ENCODE assay signal across 33 cellular contexts in the genomic region with DNA sequence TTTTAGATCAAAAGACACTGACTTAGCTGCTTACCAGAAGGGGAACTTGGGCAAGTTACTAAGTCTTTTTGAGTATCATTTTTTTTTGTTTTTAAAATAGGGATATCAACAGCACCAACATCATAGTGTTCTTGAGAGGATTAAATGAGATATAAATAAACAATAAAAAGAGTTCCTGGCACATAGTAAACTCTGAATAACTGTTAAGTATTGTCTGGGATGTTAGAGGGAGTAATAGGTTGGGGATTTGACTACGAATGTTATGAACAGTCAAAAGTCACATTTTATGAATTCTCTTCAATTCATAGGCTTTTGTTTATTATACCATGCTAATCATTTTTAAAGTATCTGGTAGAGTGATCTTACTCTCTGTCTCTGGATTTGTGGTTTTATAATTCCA.
"Had no signal": no experiment of that assay in that cellular context is flagged by ENCODE, and none has a peak within 500 bp of the region (broad histone marks: within the 10 kb centered on the region; RNA-seq: fewer than 3 reads in every experiment).

No MANE protein-coding gene starts in this region.

- H3K36me3 ChIP-seq: breast epithelium, cardiac muscle cell, colonic mucosa, gastrocnemius medialis, heart right ventricle, WERI-Rb-1 had no signal

- H3K9me3 Mint-ChIP-seq: activated CD8-positive, alpha-beta T cell treated with anti-CD3 and anti-CD28 coated beads for 36 hours; activated T-cell treated with anti-CD3 and anti-CD28 coated beads, Interleukin-2, amount 50 U/mL, for 4 hours; activated T-helper 17 cell treated with anti-CD3 and anti-CD28 coated beads, Interleukin-2, amount 50 U/mL, for 72 hours; T-helper 2 cell treated with Interferon-gamma antibody and Interleukin-4, amounts not matched to agents 5 μg/mL and 100 μg/mL, for 36 hours had no signal

- FAIRE-seq: endothelial cell of umbilical vein had no signal

- H3K4me3 ChIP-seq: breast epithelium, cardiac muscle cell, colonic mucosa, gastrocnemius medialis, heart right ventricle, hepatocyte had no signal

- H3K4me1 Mint-ChIP-seq: activated T-helper 17 cell treated with anti-CD3 and anti-CD28 coated beads, Interleukin-2, amount 50 U/mL, for 72 hours had no signal

- H3K27me3 ChIP-seq: breast epithelium, cardiac muscle cell, colonic mucosa, foreskin keratinocyte, gastrocnemius medialis, heart right ventricle, hepatocyte had no signal

- DNase-seq: activated CD4-positive, alpha-beta T cell treated with anti-CD3 and anti-CD28 coated beads for 1 hour; activated CD4-positive, alpha-beta T cell treated with anti-CD3 and anti-CD28 coated beads for 4 hours; activated CD4-positive, alpha-beta T cell treated with anti-CD3 and anti-CD28 coated beads, Interleukin-2, amount 50 U/mL, for 1 hour; activated CD4-positive, alpha-beta T cell treated with anti-CD3 and anti-CD28 coated beads, Interleukin-2, amount 50 U/mL, for 48 hours; activated CD8-positive, alpha-beta memory T cell treated with anti-CD3 and anti-CD28 coated beads for 24 hours; activated CD8-positive, alpha-beta T cell treated with anti-CD3 and anti-CD28 coated beads for 36 hours; activated effector memory CD4-positive, alpha-beta T cell treated with Interleukin-2 at 50 U/mL for 16 hours; activated gamma-delta T cell treated with Interleukin-2 at 50 U/mL for 16 hours; activated naive CD4-positive, alpha-beta T cell treated with anti-CD3 and anti-CD28 coated beads, Interleukin-2, amount 50 U/mL, for 16 hours; activated naive CD4-positive, alpha-beta T cell treated with Interleukin-2 at 50 U/mL for 16 hours; activated T-cell treated with anti-CD3 and anti-CD28 coated beads, Interleukin-2, amount 50 U/mL, for 4 hours; amniotic stem cell; anterior cingulate cortex; central memory CD4-positive, alpha-beta T cell; cerebellar nuclear complex; colonic mucosa; effector CD8-positive, alpha-beta T cell; foreskin keratinocyte; gastrocnemius medialis; heart right ventricle; T-helper 1 cell; T-helper 17 cell; T1000; WERI-Rb-1 had no signal

- ATAC-seq: activated CD8-positive, alpha-beta T cell treated with anti-CD3 and anti-CD28 coated beads for 36 hours; activated T-cell treated with anti-CD3 and anti-CD28 coated beads, Interleukin-2, amount 50 U/mL, for 4 hours; activated T-helper 17 cell treated with anti-CD3 and anti-CD28 coated beads, Interleukin-2, amount 50 U/mL, for 72 hours; foreskin keratinocyte; gastrocnemius medialis; heart right ventricle; T-helper 17 cell had no signal

- H3K27ac Mint-ChIP-seq: activated CD8-positive, alpha-beta T cell treated with anti-CD3 and anti-CD28 coated beads for 36 hours; activated naive CD8-positive, alpha-beta T cell; activated T-helper 17 cell treated with anti-CD3 and anti-CD28 coated beads, Interleukin-2, amount 50 U/mL, for 72 hours; T-helper 2 cell treated with Interferon-gamma antibody and Interleukin-4, amounts not matched to agents 5 μg/mL and 100 μg/mL, for 36 hours had no signal

- H3K4me1 ChIP-seq: breast epithelium, colonic mucosa, foreskin keratinocyte had no signal

- H3K27me3 Mint-ChIP-seq: activated CD8-positive, alpha-beta T cell treated with anti-CD3 and anti-CD28 coated beads for 36 hours; activated naive CD8-positive, alpha-beta T cell; activated T-helper 17 cell treated with anti-CD3 and anti-CD28 coated beads, Interleukin-2, amount 50 U/mL, for 72 hours; T-helper 17 cell had no signal

- H3K9me3 ChIP-seq: breast epithelium, colonic mucosa, gastrocnemius medialis, heart right ventricle had no signal

- H3K27ac ChIP-seq: breast epithelium, cardiac muscle cell, colonic mucosa, epithelial cell of prostate, foreskin keratinocyte, gastrocnemius medialis, heart right ventricle, WERI-Rb-1 had no signal

- H2AFZ ChIP-seq: hepatocyte had no signal

- H3K4me3 Mint-ChIP-seq: activated CD8-positive, alpha-beta T cell treated with anti-CD3 and anti-CD28 coated beads for 36 hours; activated naive CD8-positive, alpha-beta T cell; activated T-cell treated with anti-CD3 and anti-CD28 coated beads, Interleukin-2, amount 50 U/mL, for 4 hours; activated T-helper 17 cell treated with anti-CD3 and anti-CD28 coated beads, Interleukin-2, amount 50 U/mL, for 72 hours; brain; T-helper 2 cell treated with Interferon-gamma antibody and Interleukin-4, amounts not matched to agents 5 μg/mL and 100 μg/mL, for 36 hours had no signal
